ENCODE assay signal across 19 cellular contexts in the genomic region with DNA sequence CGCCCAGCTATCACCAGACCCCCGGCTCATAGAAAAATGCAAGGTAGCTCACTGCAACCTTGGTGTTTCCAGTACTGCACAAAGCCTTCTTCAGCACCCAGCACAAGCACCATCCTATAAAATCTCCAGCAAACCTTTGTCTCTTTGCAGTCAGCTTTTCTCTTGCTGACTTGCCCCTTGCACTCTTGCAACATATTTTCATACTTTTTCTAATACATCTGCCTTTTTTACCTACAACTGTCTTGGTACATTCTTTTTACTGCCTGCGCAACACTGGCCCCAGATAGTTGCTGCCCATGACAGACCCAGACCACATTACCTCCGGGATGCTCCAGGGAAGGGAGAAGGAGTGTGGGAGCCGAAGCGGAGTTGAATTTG.
DNase-seq lines count a peak whose midpoint lies in the region; ATAC-seq and TF ChIP-seq lines count a peak whose summit lies in the region.
"Had no signal": no experiment of that assay in that cellular context is flagged by ENCODE, and none has a peak within 500 bp of the region (broad histone marks: within the 10 kb centered on the region; RNA-seq: fewer than 3 reads in every experiment).

No MANE protein-coding gene starts in this region.

- TF ChIP-seq CTCF in HEK293 (tag by site-specific recombination; IDR thresholded peaks at IDR 0.05) (no peak), endothelial cell (IDR thresholded peaks at IDR 0.05; ENCODE audit: unreplicated experiment) (no peak), progenitor cell of endocrine pancreas (IDR thresholded peaks at IDR 0.05; ENCODE audit: unreplicated experiment) (no peak)

- POLR2A ChIA-PET in HEK293 (lab: Yijun Ruan, JAX) = no interaction called here

- no peak for DNase-seq in endothelial cell (ENCODE audit: low spot score)
- peak; percentile 6 for DNase-seq in mesenteric fat pad (ENCODE audit: low spot score)
- DNase-seq in progenitor cell of endocrine pancreas (ENCODE audit: low spot score, unreplicated experiment) = peak; percentile 3
- DNase-seq in NK-92 treated with Interleukin-12 subunit alpha and Interleukin-12 subunit beta, amount 100 ng/mL, for 24 hours (lab: John Stamatoyannopoulos, UW) = no peak
- no peak for DNase-seq in T-helper 9 cell
- no peak for DNase-seq in NCI-H2029 (lab: John Stamatoyannopoulos, UW)
- DNase-seq: 8988T; CD4-positive, alpha-beta memory T cell; DMS153; DMS79; GDM1; GM23248; IMR-90 had no signal

- CTCF ChIA-PET in HEK293 (lab: Yijun Ruan, JAX) = no interaction called here

- H3K36me3 ChIP-seq in HEK293 (ENCODE audit: control insufficient read depth in 2 of 2, insufficient read depth in 1 of 2, low read length in 2 of 2) = no peaks in the 10 kb centered on the region
- H3K36me3 ChIP-seq: BLaER1, HAP-1 had no signal

- peaks cover 11% of the 10 kb centered on the region for H3K36me3 Mint-ChIP-seq in endothelial cell (ENCODE audit: low read depth, unreplicated experiment)
- H3K36me3 Mint-ChIP-seq in progenitor cell of endocrine pancreas (ENCODE audit: insufficient read depth) = peaks cover 5% of the 10 kb centered on the region
- H3K36me3 Mint-ChIP-seq: CD14-positive monocyte; CD4-positive, alpha-beta memory T cell had no signal

- no peaks in the 10 kb centered on the region for H3K9me3 ChIP-seq in HEK293 (ENCODE audit: control insufficient read depth, insufficient read depth, low read depth, low read length)
- H3K9me3 ChIP-seq: HAP-1 had no signal

- H3K27ac ChIP-seq in HEK293 (ENCODE audit: extremely low read depth, low read depth, low read length) = no peak overlapping the region
- H3K27ac ChIP-seq: BLaER1, GM23248, HL-60 had no signal

- H3K4me1 Mint-ChIP-seq in endothelial cell (ENCODE audit: unreplicated experiment) = no peaks in the 10 kb centered on the region
- H3K4me1 Mint-ChIP-seq in progenitor cell of endocrine pancreas (ENCODE audit: low read depth) = no peaks in the 10 kb centered on the region
- H3K4me1 Mint-ChIP-seq: CD14-positive monocyte; CD4-positive, alpha-beta memory T cell had no signal

- no peaks in the 10 kb centered on the region for H3K9me3 Mint-ChIP-seq in endothelial cell (ENCODE audit: unreplicated experiment)
- H3K9me3 Mint-ChIP-seq in progenitor cell of endocrine pancreas (ENCODE audit: low read depth) = peaks cover 15% of the 10 kb centered on the region

- no peaks in the 10 kb centered on the region for H3K4me1 ChIP-seq in HEK293 (ENCODE audit: control insufficient read depth, insufficient read depth, low read length)
- H3K4me1 ChIP-seq: BLaER1, HAP-1 had no signal

- H3K27me3 Mint-ChIP-seq in endothelial cell (ENCODE audit: unreplicated experiment) = peaks cover 4% of the 10 kb centered on the region
- H3K27me3 Mint-ChIP-seq in progenitor cell of endocrine pancreas = no peaks in the 10 kb centered on the region

- H3K4me3 Mint-ChIP-seq in endothelial cell (ENCODE audit: unreplicated experiment) (peak overlapping the region; percentile 65), progenitor cell of endocrine pancreas (ENCODE audit: low read depth) (no peak overlapping the region)
- H3K4me3 Mint-ChIP-seq: CD14-positive monocyte; CD4-positive, alpha-beta memory T cell had no signal

- no peak overlapping the region for H3K4me3 ChIP-seq in HEK293 (ENCODE audit: low read depth, low read length)
- H3K4me3 ChIP-seq: BLaER1, GM23248, HAP-1 had no signal

- no peak for ATAC-seq in GM21360 (IDR thresholded peaks at IDR 0.05; ENCODE audit: unreplicated experiment)

- H3K27ac Mint-ChIP-seq in endothelial cell (ENCODE audit: unreplicated experiment) = no peak overlapping the region
- H3K27ac Mint-ChIP-seq in progenitor cell of endocrine pancreas = no peak overlapping the region
- H3K27ac Mint-ChIP-seq: CD14-positive monocyte; CD4-positive, alpha-beta memory T cell had no signal

TF ChIP-seq in HEK293, 187 proteins besides CTCF, POLR2A, EP300 and RAD21:
- no peak for TF ChIP-seq ZBTB7A (tag by site-specific recombination; IDR thresholded peaks at IDR 0.05; ENCODE audit: low read depth)
- TF ChIP-seq ZNF157 (tag by site-specific recombination; IDR thresholded peaks at IDR 0.05) = no peak
- TF ChIP-seq ZNF560 (tag by site-specific recombination; IDR thresholded peaks at IDR 0.05; ENCODE audit: borderline replicate concordance) = no peak
- peak; percentile 88 for TF ChIP-seq SETDB1 (IDR thresholded peaks at IDR 0.05; ENCODE audit: insufficient read length, low read length)

Comparison
In these comparisons a context has a peak if more than half of its experiments do, and no peak if none do; other contexts are left out.
1. DNase-seq: peak in mesenteric fat pad (single experiment) and progenitor cell of endocrine pancreas (single experiment); none in endothelial cell (single experiment), NK-92 treated with Interleukin-12 subunit alpha and Interleukin-12 subunit beta, amount 100 ng/mL, for 24 hours (single experiment), T-helper 9 cell (single experiment) and NCI-H2029 (single experiment).